8 cellular contexts compared by ENCODE assay signal in genomic region chr20:47181056-47181862, GRCh38.
DNase-seq lines count a peak whose midpoint lies in the region; ATAC-seq, FAIRE-seq and TF ChIP-seq lines count a peak whose summit lies in the region.

No MANE protein-coding gene starts in this region.

- H2BK12ac ChIP-seq in neuronal stem cell (ENCODE audit: low read length), result no peak overlapping the region

- H3K36me3 Mint-ChIP-seq in activated naive CD8-positive, alpha-beta T cell treated with anti-CD3 and anti-CD28 coated beads, Interleukin-2, amount 10 ng/mL, durations not matched to agents 7 days and 5 days, result no peaks in the 10 kb centered on the region
- no peaks in the 10 kb centered on the region for H3K36me3 Mint-ChIP-seq in activated naive CD8-positive, alpha-beta T cell treated with anti-CD3 and anti-CD28 coated beads for 36 hours

- H3K4me1 ChIP-seq in GM12878 (ENCODE audit: control insufficient read depth, insufficient read depth, low read length), result no peaks in the 10 kb centered on the region
- H3K4me1 ChIP-seq in neuronal stem cell (ENCODE audit: control insufficient read depth in 2 of 2, insufficient read depth in 1 of 2, low read depth in 1 of 2, low read length in 2 of 2), result peaks cover 0 to 3% of the 10 kb centered on the region in 2 donors

- H2BK5ac ChIP-seq in neuronal stem cell (ENCODE audit: low read length), result no peak overlapping the region

- ATAC-seq in activated naive CD8-positive, alpha-beta T cell treated with anti-CD3 and anti-CD28 coated beads, Interleukin-2, amount 10 ng/mL, durations not matched to agents 7 days and 5 days (ENCODE audit: low read depth), result peak; percentile 71
- ATAC-seq in GM12878, result peak; percentile 91

- POLR2A ChIA-PET in activated naive CD8-positive, alpha-beta T cell treated with anti-CD3 and anti-CD28 coated beads, Interleukin-2, amount 10 ng/mL, durations not matched to agents 7 days and 5 days (lab: Charles Lee), result interaction anchor here (0.6 kb wide), 1 partner anchor 17 kb away, joined by 4 read pairs; no protein-coding TSS in a partner anchor
- POLR2A ChIA-PET in GM12878 (lab: Charles Lee), result no interaction called here

- H3K9me3 ChIP-seq in GM12878 (replicated peaks; ENCODE audit: control insufficient read depth, insufficient read depth, low read length), result 0 out of 3 replicates have a peak, but pooled peaks cover 2% of the 10 kb centered on the region
- peaks cover 0 to 2% of the 10 kb centered on the region in 2 donors for H3K9me3 ChIP-seq in neuronal stem cell (replicated peaks in 1 of 2; ENCODE audit: control insufficient read depth in 2 of 2, insufficient read depth in 1 of 2, low read depth in 1 of 2, low read length in 2 of 2)

- no peak overlapping the region for H3K14ac ChIP-seq in neuronal stem cell (ENCODE audit: low read length)

- CTCF ChIA-PET in GM12878 (lab: Yijun Ruan, JAX), result interaction anchor here (0.9 to 1.0 kb wide), 3 partner anchors 15 to 203 kb away, joined by 3 to 5 read pairs (median 4); no protein-coding TSS in a partner anchor

- no peak overlapping the region for H2BK120ac ChIP-seq in neuronal stem cell (ENCODE audit: low read depth, low read length)

- no peaks in the 10 kb centered on the region for H3K79me1 ChIP-seq in neuronal stem cell (ENCODE audit: low read depth, low read length)

- intact Hi-C loops in GM12878 (cut with micrococcal nuclease; ENCODE audit: unreplicated experiment), result no loop called here
- intact Hi-C loops in dorsolateral prefrontal cortex (cut with DNase I), result no loop called here

- no peaks in the 10 kb centered on the region for H3K79me2 ChIP-seq in GM12878 (ENCODE audit: control insufficient read depth, insufficient read depth, low read length)

- H4K91ac ChIP-seq in neuronal stem cell (ENCODE audit: low read depth, low read length, poor library complexity), result no peak overlapping the region

- SMC1A ChIA-PET in GM12878 (lab: Charles Lee; ENCODE audit: uncharacterized antibody, unreplicated experiment), result interaction anchor here (1.3 kb wide), 1 partner anchor 12 kb away, joined by 3 read pairs; no protein-coding TSS in a partner anchor

- TF ChIP-seq EP300 in GM12878 (IDR thresholded peaks at IDR 0.05; ENCODE audit: borderline replicate concordance in 1 of 2, control insufficient read depth in 1 of 2, low read depth in 2 of 2, low read length in 2 of 2), result no peak

- no peak overlapping the region for H3K27ac Mint-ChIP-seq in activated naive CD8-positive, alpha-beta T cell treated with anti-CD3 and anti-CD28 coated beads, Interleukin-2, amount 10 ng/mL, durations not matched to agents 7 days and 5 days
- no peak overlapping the region for H3K27ac Mint-ChIP-seq in activated naive CD8-positive, alpha-beta T cell treated with anti-CD3 and anti-CD28 coated beads for 36 hours

- H3K27me3 ChIP-seq in GM12878 (replicated peaks in 1 of 2; ENCODE audit: control insufficient read depth in 2 of 2, insufficient read depth in 2 of 2, low read length in 1 of 2) (no peaks in the 10 kb centered on the region), neuronal stem cell (ENCODE audit: control insufficient read depth in 3 of 3, insufficient read depth in 3 of 3, low read depth in 1 of 3, low read length in 3 of 3) (no peaks in the 10 kb centered on the region), dorsolateral prefrontal cortex (peaks cover 0 to 4% (median 0%) of the 10 kb centered on the region in 45 donors)

- TF ChIP-seq POLR2A in GM12878 (IDR thresholded peaks at IDR 0.05; ENCODE audit: low read depth, low read length), result no peak

- H3K4me2 ChIP-seq in GM12878 (ENCODE audit: control insufficient read depth, insufficient read depth) (no peak overlapping the region), neuronal stem cell (ENCODE audit: insufficient read depth, low read length, poor library complexity, severe bottlenecking) (no peak overlapping the region)

- no peak overlapping the region for H3K27ac ChIP-seq in GM12878 (ENCODE audit: control insufficient read depth, insufficient read depth)
- H3K27ac ChIP-seq in neuronal stem cell (replicated peaks; ENCODE audit: low read length), result no peak overlapping the region
- H3K27ac ChIP-seq in dorsolateral prefrontal cortex, result no peak overlapping the region

- FAIRE-seq in GM12878 (lab: Jason Lieb, UNC), result peak; percentile 89

- peaks cover 3% of the 10 kb centered on the region for H3K9me3 Mint-ChIP-seq in activated naive CD8-positive, alpha-beta T cell treated with anti-CD3 and anti-CD28 coated beads, Interleukin-2, amount 10 ng/mL, durations not matched to agents 7 days and 5 days
- H3K9me3 Mint-ChIP-seq in activated naive CD8-positive, alpha-beta T cell treated with anti-CD3 and anti-CD28 coated beads for 36 hours, result no peaks in the 10 kb centered on the region

- no peak overlapping the region for H3K9ac ChIP-seq in GM12878 (ENCODE audit: control insufficient read depth, insufficient read depth, low read length)
- H3K9ac ChIP-seq in neuronal stem cell (ENCODE audit: low read depth, low read length, poor library complexity), result no peak overlapping the region

- RAD21 ChIA-PET in GM12878 (lab: Charles Lee; ENCODE audit: unreplicated experiment), result interaction anchor here (0.6 kb wide), 1 partner anchor 1477 kb away, joined by 3 read pairs; no protein-coding TSS in a partner anchor

- TF ChIP-seq RAD21 in GM12878 (IDR thresholded peaks at IDR 0.05; ENCODE audit: insufficient read depth, low read depth, low read length), result no peak

- H2AFZ ChIP-seq in GM12878 (ENCODE audit: control insufficient read depth, low read depth, low read length) (peak overlapping the region; percentile 84), neuronal stem cell (ENCODE audit: low read length) (peak overlapping the region; percentile 83)

- TF ChIP-seq CTCF in GM12878 (IDR thresholded peaks at IDR 0.05 in 2 of 3, conservative IDR thresholded peaks at IDR 0.05 in 1 of 3; ENCODE audit: control insufficient read depth in 2 of 3, extremely low read depth in 1 of 3, insufficient read depth in 1 of 3, low read depth in 3 of 3, low read length in 3 of 3) (no peak), dorsolateral prefrontal cortex (IDR thresholded peaks at IDR 0.05 in 54 of 56, conservative IDR thresholded peaks at IDR 0.05 in 2 of 56; ENCODE audit: low read depth in 1 of 56, partially characterized antibody in 56 of 56) (no peak)

- in situ Hi-C loops in GM12878 (cut with MboI), result no loop called here

- no peak overlapping the region for H2AK5ac ChIP-seq in neuronal stem cell (ENCODE audit: low read depth, low read length)

- 54% methylated on average over 5 of the region's 5 CpGs for WGBS in GM12878 (ENCODE audit: insufficient coverage, insufficient replicate concordance, low lambda C conversion rate, missing lambda C conversion rate)
- WGBS in neuronal stem cell (ENCODE audit: extremely low coverage in 2 of 2, insufficient read length in 2 of 2, insufficient replicate concordance in 1 of 2), 2 donors, result no CpG with 5 or more reads among the region's 5 CpGs

- no peak overlapping the region for H3K4me3 ChIP-seq in GM12878
- H3K4me3 ChIP-seq in neuronal stem cell (ENCODE audit: low read length in 2 of 2), result no peak overlapping the region
- H3K4me3 ChIP-seq in dorsolateral prefrontal cortex, result no peak overlapping the region

- H2BK15ac ChIP-seq in neuronal stem cell (ENCODE audit: low read length), result no peak overlapping the region

- H3K4me1 Mint-ChIP-seq in activated naive CD8-positive, alpha-beta T cell treated with anti-CD3 and anti-CD28 coated beads, Interleukin-2, amount 10 ng/mL, durations not matched to agents 7 days and 5 days, result peaks cover 2% of the 10 kb centered on the region
- H3K4me1 Mint-ChIP-seq in activated naive CD8-positive, alpha-beta T cell treated with anti-CD3 and anti-CD28 coated beads for 36 hours, result no peaks in the 10 kb centered on the region

- H3K23ac ChIP-seq in neuronal stem cell (ENCODE audit: low read depth, low read length, poor library complexity), result no peak overlapping the region

- no peak for DNase-seq in activated naive CD8-positive, alpha-beta T cell treated with anti-CD3 and anti-CD28 coated beads, Interleukin-2, amount 10 ng/mL, durations not matched to agents 7 days and 5 days
- no peak for DNase-seq in activated naive CD8-positive, alpha-beta T cell treated with anti-CD3 and anti-CD28 coated beads for 36 hours
- peak; percentile 52 for DNase-seq in NCI-H2196 (lab: John Stamatoyannopoulos, UW; ENCODE audit: unreplicated experiment)
- no peak for DNase-seq in GM12878 (ENCODE audit: low read depth, low spot score)
- DNase-seq in neuronal stem cell (ENCODE audit: low spot score), result no peak
- no peak for DNase-seq in dorsolateral prefrontal cortex
- DNase-seq in DMS114 treated with DMSO at 0.1 percent for 48 hours (lab: John Stamatoyannopoulos, UW; ENCODE audit: unreplicated experiment), result no peak
- no peak for DNase-seq in NCI-H2171 (lab: John Stamatoyannopoulos, UW)

- peaks cover 8% of the 10 kb centered on the region for H3K27me3 Mint-ChIP-seq in activated naive CD8-positive, alpha-beta T cell treated with anti-CD3 and anti-CD28 coated beads, Interleukin-2, amount 10 ng/mL, durations not matched to agents 7 days and 5 days
- no peaks in the 10 kb centered on the region for H3K27me3 Mint-ChIP-seq in activated naive CD8-positive, alpha-beta T cell treated with anti-CD3 and anti-CD28 coated beads for 36 hours

- no peak overlapping the region for H4K8ac ChIP-seq in neuronal stem cell (ENCODE audit: low read depth, low read length)

- no peak overlapping the region for H3K4ac ChIP-seq in neuronal stem cell (ENCODE audit: low read length)

- no peak overlapping the region for H3K18ac ChIP-seq in neuronal stem cell (ENCODE audit: low read length)

- no peaks in the 10 kb centered on the region for H4K20me1 ChIP-seq in GM12878 (ENCODE audit: control insufficient read depth, insufficient read depth)

- no TSS peak for BruUV-seq in GM12878 (replicated peaks; lab: Mats Ljungman, UMichigan)

- H3K36me3 ChIP-seq in GM12878 (ENCODE audit: control insufficient read depth in 2 of 2, insufficient read depth in 2 of 2, low read length in 1 of 2), result no peaks in the 10 kb centered on the region
- H3K36me3 ChIP-seq in neuronal stem cell (replicated peaks in 1 of 2; ENCODE audit: control insufficient read depth in 2 of 2, insufficient read depth in 2 of 2, low read length in 2 of 2), result no peaks in the 10 kb centered on the region

- H3K4me3 Mint-ChIP-seq in activated naive CD8-positive, alpha-beta T cell treated with anti-CD3 and anti-CD28 coated beads, Interleukin-2, amount 10 ng/mL, durations not matched to agents 7 days and 5 days, result no peak overlapping the region
- H3K4me3 Mint-ChIP-seq in activated naive CD8-positive, alpha-beta T cell treated with anti-CD3 and anti-CD28 coated beads for 36 hours, result no peak overlapping the region

TF ChIP-seq in GM12878, 131 proteins besides CTCF, POLR2A, EP300 and RAD21 (continues in another document):
- TF ChIP-seq, protein P1, sequence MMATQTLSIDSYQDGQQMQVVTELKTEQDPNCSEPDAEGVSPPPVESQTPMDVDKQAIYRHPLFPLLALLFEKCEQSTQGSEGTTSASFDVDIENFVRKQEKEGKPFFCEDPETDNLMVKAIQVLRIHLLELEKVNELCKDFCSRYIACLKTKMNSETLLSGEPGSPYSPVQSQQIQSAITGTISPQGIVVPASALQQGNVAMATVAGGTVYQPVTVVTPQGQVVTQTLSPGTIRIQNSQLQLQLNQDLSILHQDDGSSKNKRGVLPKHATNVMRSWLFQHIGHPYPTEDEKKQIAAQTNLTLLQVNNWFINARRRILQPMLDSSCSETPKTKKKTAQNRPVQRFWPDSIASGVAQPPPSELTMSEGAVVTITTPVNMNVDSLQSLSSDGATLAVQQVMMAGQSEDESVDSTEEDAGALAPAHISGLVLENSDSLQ (IDR thresholded peaks at IDR 0.05), result peak; percentile 86
